ENCODE assay signal across 40 cellular contexts in the genomic region with DNA sequence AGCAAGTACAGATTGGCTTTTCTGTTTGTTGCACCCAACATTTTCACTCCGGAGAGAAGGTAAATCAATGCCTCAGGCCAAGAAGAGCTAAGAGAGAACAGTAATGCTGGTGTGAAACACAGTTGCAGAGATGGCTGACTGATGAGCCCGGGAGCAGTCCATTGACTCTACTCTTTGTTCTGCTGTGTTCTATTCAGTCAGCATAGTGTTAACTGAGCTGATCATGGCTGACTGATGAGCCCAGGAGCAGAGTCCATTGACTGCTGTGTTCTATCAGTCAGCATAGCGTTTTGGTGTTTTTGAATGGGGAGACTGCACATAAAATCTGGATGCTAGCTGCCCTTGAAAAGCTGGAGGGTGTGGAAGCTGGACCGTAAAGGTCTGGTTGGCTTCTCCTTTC.
"Had no signal": no experiment of that assay in that cellular context is flagged by ENCODE, and none has a peak within 500 bp of the region (broad histone marks: within the 10 kb centered on the region; RNA-seq: fewer than 3 reads in every experiment).

No MANE protein-coding gene starts in this region.

- H3K4me3 ChIP-seq: adrenal gland, ascending aorta, body of pancreas, breast epithelium, cardiac muscle cell had no signal

- H3K27me3 ChIP-seq: adrenal gland, ascending aorta, body of pancreas, brain microvascular endothelial cell, breast epithelium, cardiac muscle cell had no signal

- H3K4me1 ChIP-seq: adrenal gland, ascending aorta, breast epithelium had no signal

- H3K27ac ChIP-seq: adrenal gland, ascending aorta, body of pancreas, brain microvascular endothelial cell, breast epithelium, cardiac muscle cell had no signal

- H3K27me3 Mint-ChIP-seq: activated naive CD4-positive, alpha-beta T cell treated with anti-CD3 and anti-CD28 coated beads, Interleukin-2, amount 10 ng/mL, durations not matched to agents 7 days and 5 days; activated naive CD4-positive, alpha-beta T cell treated with anti-CD3 and anti-CD28 coated beads, Interleukin-2, amount 50 U/mL, for 24 hours; activated naive CD8-positive, alpha-beta T cell treated with anti-CD3 and anti-CD28 coated beads for 36 hours; activated naive CD8-positive, alpha-beta T cell treated with anti-CD3 and anti-CD28 coated beads, Interleukin-2, amount 50 U/mL, for 24 hours; activated T-cell treated with anti-CD3 and anti-CD28 coated beads, Interleukin-2, amount 50 U/mL, for 24 hours; activated T-helper 17 cell treated with anti-CD3 and anti-CD28 coated beads, Interleukin-2, amount 50 U/mL, for 72 hours; central memory CD8-positive, alpha-beta T cell had no signal

- H3K36me3 ChIP-seq: adrenal gland, ascending aorta, brain microvascular endothelial cell, breast epithelium, cardiac muscle cell had no signal

- H3K9me3 Mint-ChIP-seq: activated naive CD4-positive, alpha-beta T cell treated with anti-CD3 and anti-CD28 coated beads for 36 hours; activated naive CD4-positive, alpha-beta T cell treated with anti-CD3 and anti-CD28 coated beads, Interleukin-2, amount 10 ng/mL, durations not matched to agents 7 days and 5 days; activated naive CD4-positive, alpha-beta T cell treated with anti-CD3 and anti-CD28 coated beads, Interleukin-2, amount 50 U/mL, for 24 hours; activated naive CD4-positive, alpha-beta T cell treated with anti-CD3 and anti-CD28 coated beads, Interleukin-2, amount 50 U/mL, for 72 hours; activated naive CD8-positive, alpha-beta T cell treated with anti-CD3 and anti-CD28 coated beads for 36 hours; activated naive CD8-positive, alpha-beta T cell treated with anti-CD3 and anti-CD28 coated beads, Interleukin-2, amount 10 ng/mL, durations not matched to agents 7 days and 5 days; activated naive CD8-positive, alpha-beta T cell treated with anti-CD3 and anti-CD28 coated beads, Interleukin-2, amount 50 U/mL, for 24 hours; activated T-cell treated with anti-CD3 and anti-CD28 coated beads, Interleukin-2, amount 50 U/mL, for 24 hours; activated T-cell treated with anti-CD3 and anti-CD28 coated beads, Interleukin-2, amount 50 U/mL, for 4 hours; activated T-cell treated with anti-CD3 and anti-CD28 coated beads, Interleukin-2, amount 50 U/mL, for 72 hours; activated T-helper 1 cell treated with anti-CD3 and anti-CD28 coated beads, Interleukin-12 subunit alpha, Interleukin-12 subunit beta, Interleukin-2, Interleukin-4 antibody, amounts not matched to agents 30 ng/mL and 10 ng/mL and 1 ng/mL, durations not matched to agents 14 hours and 24 hours and 36 hours; activated T-helper 17 cell treated with anti-CD3 and anti-CD28 coated beads, Interleukin-2, amount 50 U/mL, for 72 hours; activated T-helper 2 cell treated with anti-CD3 and anti-CD28 coated beads, Interferon-gamma antibody, Interleukin-2, Interleukin-4, amounts not matched to agents 10 μg/mL and 5 μg/mL and 100 μg/mL, durations not matched to agents 14 hours and 24 hours and 36 hours; central memory CD8-positive, alpha-beta T cell had no signal

- ATAC-seq: activated naive CD4-positive, alpha-beta T cell treated with anti-CD3 and anti-CD28 coated beads, Interleukin-2, amount 50 U/mL, for 72 hours; activated naive CD8-positive, alpha-beta T cell treated with anti-CD3 and anti-CD28 coated beads, Interleukin-2, amount 50 U/mL, for 24 hours; activated T-cell treated with anti-CD3 and anti-CD28 coated beads, Interleukin-2, amount 50 U/mL, for 4 hours; activated T-cell treated with anti-CD3 and anti-CD28 coated beads, Interleukin-2, amount 50 U/mL, for 72 hours; activated T-helper 17 cell treated with anti-CD3 and anti-CD28 coated beads, Interleukin-2, amount 50 U/mL, for 72 hours; body of pancreas had no signal

- H3K27ac Mint-ChIP-seq: activated naive CD4-positive, alpha-beta T cell treated with anti-CD3 and anti-CD28 coated beads for 36 hours; activated naive CD4-positive, alpha-beta T cell treated with anti-CD3 and anti-CD28 coated beads, Interleukin-2, amount 10 ng/mL, durations not matched to agents 7 days and 5 days; activated naive CD4-positive, alpha-beta T cell treated with anti-CD3 and anti-CD28 coated beads, Interleukin-2, amount 50 U/mL, for 24 hours; activated naive CD4-positive, alpha-beta T cell treated with anti-CD3 and anti-CD28 coated beads, Interleukin-2, amount 50 U/mL, for 72 hours; activated naive CD8-positive, alpha-beta T cell; activated naive CD8-positive, alpha-beta T cell treated with anti-CD3 and anti-CD28 coated beads for 36 hours; activated naive CD8-positive, alpha-beta T cell treated with anti-CD3 and anti-CD28 coated beads, Interleukin-2, amount 10 ng/mL, durations not matched to agents 7 days and 5 days; activated naive CD8-positive, alpha-beta T cell treated with anti-CD3 and anti-CD28 coated beads, Interleukin-2, amount 50 U/mL, for 24 hours; activated T-cell treated with anti-CD3 and anti-CD28 coated beads, Interleukin-2, amount 50 U/mL, for 24 hours; activated T-cell treated with anti-CD3 and anti-CD28 coated beads, Interleukin-2, amount 50 U/mL, for 72 hours; activated T-helper 1 cell treated with anti-CD3 and anti-CD28 coated beads, Interleukin-12 subunit alpha, Interleukin-12 subunit beta, Interleukin-2, Interleukin-4 antibody, amounts not matched to agents 30 ng/mL and 10 ng/mL and 1 ng/mL, durations not matched to agents 14 hours and 24 hours and 36 hours; activated T-helper 17 cell treated with anti-CD3 and anti-CD28 coated beads, Interleukin-2, amount 50 U/mL, for 72 hours; activated T-helper 2 cell treated with anti-CD3 and anti-CD28 coated beads, Interferon-gamma antibody, Interleukin-2, Interleukin-4, amounts not matched to agents 10 μg/mL and 5 μg/mL and 100 μg/mL, durations not matched to agents 14 hours and 24 hours and 36 hours; brain had no signal

- H3K4me3 Mint-ChIP-seq: activated naive CD4-positive, alpha-beta T cell treated with anti-CD3 and anti-CD28 coated beads for 36 hours; activated naive CD4-positive, alpha-beta T cell treated with anti-CD3 and anti-CD28 coated beads, Interleukin-2, amount 10 ng/mL, durations not matched to agents 7 days and 5 days; activated naive CD4-positive, alpha-beta T cell treated with anti-CD3 and anti-CD28 coated beads, Interleukin-2, amount 50 U/mL, for 24 hours; activated naive CD8-positive, alpha-beta T cell; activated naive CD8-positive, alpha-beta T cell treated with anti-CD3 and anti-CD28 coated beads for 36 hours; activated naive CD8-positive, alpha-beta T cell treated with anti-CD3 and anti-CD28 coated beads, Interleukin-2, amount 10 ng/mL, durations not matched to agents 7 days and 5 days; activated naive CD8-positive, alpha-beta T cell treated with anti-CD3 and anti-CD28 coated beads, Interleukin-2, amount 50 U/mL, for 24 hours; activated T-cell treated with anti-CD3 and anti-CD28 coated beads, Interleukin-2, amount 50 U/mL, for 24 hours; activated T-cell treated with anti-CD3 and anti-CD28 coated beads, Interleukin-2, amount 50 U/mL, for 4 hours; activated T-cell treated with anti-CD3 and anti-CD28 coated beads, Interleukin-2, amount 50 U/mL, for 72 hours; activated T-helper 1 cell treated with anti-CD3 and anti-CD28 coated beads, Interleukin-12 subunit alpha, Interleukin-12 subunit beta, Interleukin-2, Interleukin-4 antibody, amounts not matched to agents 30 ng/mL and 10 ng/mL and 1 ng/mL, durations not matched to agents 14 hours and 24 hours and 36 hours; activated T-helper 17 cell treated with anti-CD3 and anti-CD28 coated beads, Interleukin-2, amount 50 U/mL, for 72 hours; brain; central memory CD8-positive, alpha-beta T cell had no signal

- H3K9me3 ChIP-seq: adrenal gland, ascending aorta, body of pancreas, breast epithelium had no signal

- DNase-seq: activated effector memory CD4-positive, alpha-beta T cell treated with anti-CD3 and anti-CD28 coated beads, Interleukin-2, amount 50 U/mL, for 16 hours; activated effector memory CD4-positive, alpha-beta T cell treated with Interleukin-2 at 50 U/mL for 16 hours; activated gamma-delta T cell; activated gamma-delta T cell treated with Interleukin-2 at 50 U/mL for 16 hours; activated naive CD4-positive, alpha-beta T cell; activated naive CD4-positive, alpha-beta T cell treated with anti-CD3 and anti-CD28 coated beads for 36 hours; activated naive CD4-positive, alpha-beta T cell treated with anti-CD3 and anti-CD28 coated beads, Interleukin-2, amount 10 ng/mL, durations not matched to agents 7 days and 5 days; activated naive CD4-positive, alpha-beta T cell treated with anti-CD3 and anti-CD28 coated beads, Interleukin-2, amount 50 U/mL, for 16 hours; activated naive CD4-positive, alpha-beta T cell treated with Interleukin-2 at 50 U/mL for 16 hours; activated naive CD8-positive, alpha-beta T cell treated with anti-CD3 and anti-CD28 coated beads for 36 hours; activated naive CD8-positive, alpha-beta T cell treated with anti-CD3 and anti-CD28 coated beads, Interleukin-2, amount 10 ng/mL, durations not matched to agents 7 days and 5 days; activated naive CD8-positive, alpha-beta T cell treated with anti-CD3 and anti-CD28 coated beads, Interleukin-2, amount 50 U/mL, for 24 hours; activated T-cell treated with anti-CD3 and anti-CD28 coated beads for 4 hours; activated T-cell treated with anti-CD3 and anti-CD28 coated beads, Interleukin-2, amount 50 U/mL, for 1 hour; activated T-cell treated with anti-CD3 and anti-CD28 coated beads, Interleukin-2, amount 50 U/mL, for 24 hours; activated T-cell treated with anti-CD3 and anti-CD28 coated beads, Interleukin-2, amount 50 U/mL, for 4 hours; activated T-cell treated with anti-CD3 and anti-CD28 coated beads, Interleukin-2, amount 50 U/mL, for 48 hours; activated T-cell treated with anti-CD3 and anti-CD28 coated beads, Interleukin-2, amount 50 U/mL, for 72 hours; adrenal gland; amniotic stem cell; amygdala; anterior cingulate cortex; aorta; body of pancreas; brain microvascular endothelial cell; caudate nucleus; central memory CD4-positive, alpha-beta T cell; cerebellar nuclear complex had no signal

- H3K4me1 Mint-ChIP-seq: activated naive CD4-positive, alpha-beta T cell treated with anti-CD3 and anti-CD28 coated beads, Interleukin-2, amount 10 ng/mL, durations not matched to agents 7 days and 5 days; activated naive CD4-positive, alpha-beta T cell treated with anti-CD3 and anti-CD28 coated beads, Interleukin-2, amount 50 U/mL, for 24 hours; activated naive CD8-positive, alpha-beta T cell treated with anti-CD3 and anti-CD28 coated beads for 36 hours; activated naive CD8-positive, alpha-beta T cell treated with anti-CD3 and anti-CD28 coated beads, Interleukin-2, amount 10 ng/mL, durations not matched to agents 7 days and 5 days; activated naive CD8-positive, alpha-beta T cell treated with anti-CD3 and anti-CD28 coated beads, Interleukin-2, amount 50 U/mL, for 24 hours; activated T-helper 17 cell treated with anti-CD3 and anti-CD28 coated beads, Interleukin-2, amount 50 U/mL, for 72 hours; central memory CD8-positive, alpha-beta T cell had no signal

- H3K36me3 Mint-ChIP-seq: activated naive CD4-positive, alpha-beta T cell treated with anti-CD3 and anti-CD28 coated beads, Interleukin-2, amount 10 ng/mL, durations not matched to agents 7 days and 5 days; activated naive CD4-positive, alpha-beta T cell treated with anti-CD3 and anti-CD28 coated beads, Interleukin-2, amount 50 U/mL, for 72 hours; activated naive CD8-positive, alpha-beta T cell; activated naive CD8-positive, alpha-beta T cell treated with anti-CD3 and anti-CD28 coated beads for 36 hours; activated naive CD8-positive, alpha-beta T cell treated with anti-CD3 and anti-CD28 coated beads, Interleukin-2, amount 10 ng/mL, durations not matched to agents 7 days and 5 days; brain had no signal

- FAIRE-seq: astrocyte had no signal
